In the genomic region with DNA sequence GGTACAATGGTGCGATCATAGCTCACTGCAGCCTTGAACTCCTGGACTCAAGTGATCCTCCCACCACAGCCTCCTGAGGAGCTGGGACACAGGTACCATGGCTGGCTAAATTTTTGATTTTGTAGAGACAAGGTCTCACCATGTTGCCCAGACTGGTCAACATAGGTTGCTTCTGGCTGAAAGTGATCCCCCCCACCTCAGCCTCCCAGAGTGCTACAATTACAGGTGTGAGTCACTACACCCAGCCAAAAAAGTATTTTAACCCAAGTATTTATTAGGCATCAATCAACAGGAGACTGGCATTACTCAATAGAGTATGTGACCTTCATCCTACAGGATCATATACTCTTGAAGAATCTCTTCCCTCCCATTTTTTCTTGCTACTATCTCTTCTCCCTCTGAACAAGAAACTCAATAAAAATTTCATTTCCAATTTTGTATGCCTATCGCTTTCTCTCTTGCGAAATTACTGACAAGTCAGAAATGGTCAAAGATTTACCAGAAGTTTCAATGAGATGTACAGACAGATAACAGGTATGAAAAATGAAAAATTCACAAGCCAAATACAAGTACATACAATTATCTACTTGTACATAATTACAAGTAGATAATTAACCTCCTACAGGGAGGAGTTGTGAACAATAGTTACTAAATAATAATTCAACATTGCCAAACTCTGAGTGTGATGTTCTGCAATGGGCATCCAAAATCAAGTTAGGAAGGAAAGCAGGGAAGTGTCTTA, we compare ENCODE assay signal across 1 cellular context.
TF ChIP-seq lines count a peak whose summit lies in the region.

No MANE protein-coding gene starts in this region.

TF ChIP-seq in HepG2, 621 proteins besides CTCF, POLR2A, EP300 and RAD21:
- no peak for TF ChIP-seq ZNF746 (CRISPR knock-in tag; IDR thresholded peaks at IDR 0.05)
- no peak for TF ChIP-seq ZNF468 (CRISPR knock-in tag; IDR thresholded peaks at IDR 0.05)
- no peak for TF ChIP-seq TCF7 (IDR thresholded peaks at IDR 0.05; ENCODE audit: low read depth)
- TF ChIP-seq, protein P1, sequence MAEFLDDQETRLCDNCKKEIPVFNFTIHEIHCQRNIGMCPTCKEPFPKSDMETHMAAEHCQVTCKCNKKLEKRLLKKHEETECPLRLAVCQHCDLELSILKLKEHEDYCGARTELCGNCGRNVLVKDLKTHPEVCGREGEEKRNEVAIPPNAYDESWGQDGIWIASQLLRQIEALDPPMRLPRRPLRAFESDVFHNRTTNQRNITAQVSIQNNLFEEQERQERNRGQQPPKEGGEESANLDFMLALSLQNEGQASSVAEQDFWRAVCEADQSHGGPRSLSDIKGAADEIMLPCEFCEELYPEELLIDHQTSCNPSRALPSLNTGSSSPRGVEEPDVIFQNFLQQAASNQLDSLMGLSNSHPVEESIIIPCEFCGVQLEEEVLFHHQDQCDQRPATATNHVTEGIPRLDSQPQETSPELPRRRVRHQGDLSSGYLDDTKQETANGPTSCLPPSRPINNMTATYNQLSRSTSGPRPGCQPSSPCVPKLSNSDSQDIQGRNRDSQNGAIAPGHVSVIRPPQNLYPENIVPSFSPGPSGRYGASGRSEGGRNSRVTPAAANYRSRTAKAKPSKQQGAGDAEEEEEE (CRISPR knock-in tag; IDR thresholded peaks at IDR 0.05; ENCODE audit: borderline replicate concordance) = no peak
